ENCODE assay signal across 7 cellular contexts in genomic region chr3:72818092-72818721, GRCh38. TPM values are rescaled to one million over a fixed set of nuclear protein-coding genes. Genes with fewer than 3 reads are reported as not detected.
A peak's percentile ranks its signal among the peaks of the same experiment; 100 is the strongest.
DNase-seq lines count a peak whose midpoint lies in the region; ATAC-seq and TF ChIP-seq lines count a peak whose summit lies in the region.

No MANE protein-coding gene starts in this region.

- H3K4me2 ChIP-seq in neural progenitor cell: no peak overlapping the region

- H3K4me1 Mint-ChIP-seq in neural progenitor cell: peaks cover 3% of the 10 kb centered on the region

- no peak overlapping the region for H3K27ac ChIP-seq in neural progenitor cell

- H3K27ac Mint-ChIP-seq in neural progenitor cell: no peak overlapping the region

- DNase-seq in GM03348 (ENCODE audit: low spot score): peak; percentile 48
- peak; percentile 8 for DNase-seq in M059J (ENCODE audit: low read depth)
- peak; percentile 69 for DNase-seq in choroid plexus epithelial cell (ENCODE audit: low read depth)
- peak; percentile 34 for DNase-seq in neural progenitor cell (ENCODE audit: low spot score)
- no peak for DNase-seq in mesenteric fat pad (ENCODE audit: low spot score)
- no peak for DNase-seq in RKO (ENCODE audit: low spot score)

- H3K4me3 ChIP-seq in choroid plexus epithelial cell (ENCODE audit: low read depth, low read length) (no peak overlapping the region), neural progenitor cell (no peak overlapping the region)

- no peak overlapping the region for H2AFZ ChIP-seq in neural progenitor cell (replicated peaks)

- H3K27me3 ChIP-seq in neural progenitor cell: no peaks in the 10 kb centered on the region

- ATAC-seq in HG03354 (IDR thresholded peaks at IDR 0.05; ENCODE audit: poor library complexity, severe bottlenecking, unreplicated experiment): no peak

- no peaks in the 10 kb centered on the region for H3K79me2 ChIP-seq in neural progenitor cell (ENCODE audit: low read depth)

- TF ChIP-seq CTCF in choroid plexus epithelial cell (conservative IDR thresholded peaks at IDR 0.05; ENCODE audit: low read depth, low read length) (peak; percentile 78), neural progenitor cell (IDR thresholded peaks at IDR 0.05) (peak; percentile 81)

- H4K20me1 ChIP-seq in neural progenitor cell (ENCODE audit: low read depth): no peaks in the 10 kb centered on the region

- no peak overlapping the region for H3K9ac ChIP-seq in neural progenitor cell

- no peaks in the 10 kb centered on the region for H3F3A ChIP-seq in neural progenitor cell (ENCODE audit: low read depth)

- no peaks in the 10 kb centered on the region for H3K9me3 ChIP-seq in neural progenitor cell (ENCODE audit: low read depth)

- H3K4me1 ChIP-seq in neural progenitor cell: no peaks in the 10 kb centered on the region

- no peaks in the 10 kb centered on the region for H3K9me3 Mint-ChIP-seq in neural progenitor cell

- H3K36me3 ChIP-seq in neural progenitor cell: no peaks in the 10 kb centered on the region

- no peaks in the 10 kb centered on the region for H3K36me3 Mint-ChIP-seq in neural progenitor cell

- H3K4me3 Mint-ChIP-seq in neural progenitor cell: no peak overlapping the region

- peaks cover 2% of the 10 kb centered on the region for H3K27me3 Mint-ChIP-seq in neural progenitor cell (ENCODE audit: insufficient read depth, low read depth)

RNA-seq across cellular contexts. Expression of gene SHQ1, which starts 30.0 kb away (rescaled TPM):
- total RNA-seq in M059J (2014; rRNA removed; shearing (Covaris generic)): 12.6 and 14.0 TPM in 2 replicates
- total RNA-seq in neural progenitor cell (ENCODE audit: low replicate concordance): 18.5 and 21.3 TPM in 2 replicates
- 16.9 TPM for total RNA-seq in mesenteric fat pad

Comparison
In these comparisons a context has a peak if more than half of its experiments do, and no peak if none do; other contexts are left out.
1. DNase-seq: peak in GM03348 (single experiment), M059J (single experiment), choroid plexus epithelial cell (single experiment) and neural progenitor cell (single experiment); none in mesenteric fat pad (single experiment) and RKO (single experiment).